ENCODE assay signal across 10 cellular contexts in genomic region chrX:30283456-30284200, GRCh38. TPM values are rescaled to one million over a fixed set of nuclear protein-coding genes. Genes with fewer than 3 reads are reported as not detected.
DNase-seq lines count a peak whose midpoint lies in the region; ATAC-seq and TF ChIP-seq lines count a peak whose summit lies in the region.
"Had no signal": no experiment of that assay in that cellular context is flagged by ENCODE, and none has a peak within 500 bp of the region (broad histone marks: within the 10 kb centered on the region; RNA-seq: fewer than 3 reads in every experiment).

No MANE protein-coding gene starts in this region.

- H3K4me3 Mint-ChIP-seq in activated CD4-positive, alpha-beta memory T cell treated with anti-CD3 and anti-CD28 coated beads for 36 hours = no peak overlapping the region

- no peaks in the 10 kb centered on the region for H3K9me3 Mint-ChIP-seq in activated CD4-positive, alpha-beta memory T cell treated with anti-CD3 and anti-CD28 coated beads for 36 hours

- intact Hi-C loops in activated CD4-positive, alpha-beta memory T cell treated with anti-CD3 and anti-CD28 coated beads for 36 hours (cut with micrococcal nuclease) = no loop called here

- no peaks in the 10 kb centered on the region for H3K4me1 Mint-ChIP-seq in activated CD4-positive, alpha-beta memory T cell treated with anti-CD3 and anti-CD28 coated beads for 36 hours (ENCODE audit: low read depth)

- H3K27ac Mint-ChIP-seq in activated CD4-positive, alpha-beta memory T cell treated with anti-CD3 and anti-CD28 coated beads for 36 hours = no peak overlapping the region

- no peaks in the 10 kb centered on the region for H3K27me3 Mint-ChIP-seq in activated CD4-positive, alpha-beta memory T cell treated with anti-CD3 and anti-CD28 coated beads for 36 hours

- no peak for TF ChIP-seq CTCF in epithelial cell of esophagus (IDR thresholded peaks at IDR 0.05; ENCODE audit: insufficient read depth, low read depth, low read length, missing control alignments)

- DNase-seq in OCI-M1 (lab: John Stamatoyannopoulos, UW) (peak; percentile 75), epithelial cell of esophagus (ENCODE audit: low read depth) (peak; percentile 85), renal cortical epithelial cell (ENCODE audit: low read depth) (peak; percentile 97), midbrain (lab: John Stamatoyannopoulos, UW) (no peak), retina (no peak)
- no peak for DNase-seq in activated CD4-positive, alpha-beta memory T cell treated with anti-CD3 and anti-CD28 coated beads for 36 hours
- DNase-seq: activated effector memory CD4-positive, alpha-beta T cell treated with anti-CD3 and anti-CD28 coated beads, Interleukin-2, amount 50 U/mL, for 16 hours had no signal

- POLR2A ChIA-PET in activated CD4-positive, alpha-beta memory T cell treated with anti-CD3 and anti-CD28 coated beads for 36 hours (lab: Charles Lee) = no interaction called here

- CTCF ChIA-PET in activated CD4-positive, alpha-beta memory T cell treated with anti-CD3 and anti-CD28 coated beads for 36 hours (lab: Charles Lee) = no interaction called here

- H3K4me3 ChIP-seq in epithelial cell of esophagus (ENCODE audit: low read length) = no peak overlapping the region

- H3K36me3 Mint-ChIP-seq in activated CD4-positive, alpha-beta memory T cell treated with anti-CD3 and anti-CD28 coated beads for 36 hours = no peaks in the 10 kb centered on the region

- ATAC-seq in GM18868 (IDR thresholded peaks at IDR 0.05; ENCODE audit: unreplicated experiment) (peak; percentile 63), HG02798 (IDR thresholded peaks at IDR 0.05; ENCODE audit: poor library complexity, unreplicated experiment) (no peak)

RNA-seq across cellular contexts. Expression of gene NR0B1, which starts 25.6 kb away (rescaled TPM):
- 0.10 and 0.35 TPM in 2 replicates for total RNA-seq in renal cortical epithelial cell
- not detected for total RNA-seq in activated CD4-positive, alpha-beta memory T cell treated with anti-CD3 and anti-CD28 coated beads for 36 hours
- total RNA-seq: liver had no signal

RNA-seq across cellular contexts. Expression of gene MAGEB1, which starts 36.7 kb away (rescaled TPM):
- not detected in 2 replicates for total RNA-seq in renal cortical epithelial cell
- total RNA-seq in activated CD4-positive, alpha-beta memory T cell treated with anti-CD3 and anti-CD28 coated beads for 36 hours = not detected
- total RNA-seq: liver had no signal

RNA-seq across cellular contexts. Expression of gene MAGEB4, which starts 41.8 kb away (rescaled TPM):
- total RNA-seq in renal cortical epithelial cell = not detected in 2 replicates
- total RNA-seq in activated CD4-positive, alpha-beta memory T cell treated with anti-CD3 and anti-CD28 coated beads for 36 hours = not detected
- total RNA-seq: liver had no signal

RNA-seq across cellular contexts. Expression of gene MAGEB3, which starts 53.2 kb away (rescaled TPM):
- not detected in 2 replicates for total RNA-seq in renal cortical epithelial cell
- not detected for total RNA-seq in activated CD4-positive, alpha-beta memory T cell treated with anti-CD3 and anti-CD28 coated beads for 36 hours
- total RNA-seq: liver had no signal

Comparison
In these comparisons a context has a peak if more than half of its experiments do, and no peak if none do; other contexts are left out.
1. DNase-seq: peak in OCI-M1 (single experiment), epithelial cell of esophagus (single experiment) and renal cortical epithelial cell (single experiment); none in activated CD4-positive, alpha-beta memory T cell treated with anti-CD3 and anti-CD28 coated beads for 36 hours (single experiment), midbrain (single experiment) and retina (single experiment).